12 cellular contexts compared by ENCODE assay signal in the genomic region with DNA sequence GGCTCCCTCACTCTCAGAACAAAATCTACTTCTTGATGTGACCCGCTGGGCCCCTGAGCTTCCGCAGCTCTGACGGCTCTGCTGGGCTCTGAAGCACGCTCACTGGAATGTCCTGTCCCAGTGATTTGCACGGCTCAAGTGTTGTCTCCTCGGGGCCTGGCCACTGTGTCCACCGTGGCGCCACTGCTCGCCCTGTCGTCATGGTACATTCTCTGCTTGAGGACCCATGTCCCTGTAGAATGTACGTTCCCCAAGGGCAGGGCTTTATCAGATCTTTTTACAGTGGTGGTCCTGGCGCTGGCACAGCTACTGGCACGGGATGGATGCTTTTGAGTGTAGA. TPM values are rescaled to one million over a fixed set of nuclear protein-coding genes. Genes with fewer than 3 reads are reported as not detected.
DNase-seq lines count a peak whose midpoint lies in the region; ATAC-seq and TF ChIP-seq lines count a peak whose summit lies in the region.
"Had no signal": no experiment of that assay in that cellular context is flagged by ENCODE, and none has a peak within 500 bp of the region (broad histone marks: within the 10 kb centered on the region; RNA-seq: fewer than 3 reads in every experiment).

No MANE protein-coding gene starts in this region.

- intact Hi-C loops in Right ventricle myocardium superior (cut with DNase I) (no loop called here), cardiac septum (cut with DNase I) (no loop called here), left ventricle myocardium inferior (cut with micrococcal nuclease) (no loop called here), ovary (cut with DNase I) (no loop called here)

- H3K9me3 Mint-ChIP-seq in activated naive CD4-positive, alpha-beta T cell treated with anti-CD3 and anti-CD28 coated beads, Interleukin-2, amount 10 ng/mL, durations not matched to agents 7 days and 5 days: no peaks in the 10 kb centered on the region

- peak; percentile 59 for DNase-seq in Right ventricle myocardium superior
- DNase-seq in cardiac septum (ENCODE audit: low spot score): no peak
- no peak for DNase-seq in left ventricle myocardium inferior
- peak in 2 of 5 donors; percentile 44 to 45 for DNase-seq in ovary
- no peak for DNase-seq in activated T-cell treated with anti-CD3 and anti-CD28 coated beads, Interleukin-2, amount 50 U/mL, for 1 hour
- no peak for DNase-seq in pons (ENCODE audit: low spot score)
- no peak for DNase-seq in activated naive CD4-positive, alpha-beta T cell treated with anti-CD3 and anti-CD28 coated beads, Interleukin-2, amount 10 ng/mL, durations not matched to agents 7 days and 5 days
- no peak for DNase-seq in Kasumi-1 (lab: John Stamatoyannopoulos, UW)
- DNase-seq: activated CD4-positive, CD25-positive, alpha-beta regulatory T cell; stimulated activated CD8-positive, alpha-beta memory T cell treated with anti-CD3 and anti-CD28 coated beads, Interleukin-4, amount 100 ng/mL, for 48 hours had no signal

- H3K36me3 Mint-ChIP-seq in activated naive CD4-positive, alpha-beta T cell treated with anti-CD3 and anti-CD28 coated beads, Interleukin-2, amount 10 ng/mL, durations not matched to agents 7 days and 5 days: peaks cover 1% of the 10 kb centered on the region

- H3K4me3 Mint-ChIP-seq in activated naive CD4-positive, alpha-beta T cell treated with anti-CD3 and anti-CD28 coated beads, Interleukin-2, amount 10 ng/mL, durations not matched to agents 7 days and 5 days: no peak overlapping the region

- no peaks in the 10 kb centered on the region for H3K27me3 ChIP-seq in left ventricle myocardium inferior (ENCODE audit: low read depth)
- no peaks in the 10 kb centered on the region for H3K27me3 ChIP-seq in ovary

- TF ChIP-seq CTCF in left ventricle myocardium inferior (IDR thresholded peaks at IDR 0.05; ENCODE audit: borderline replicate concordance) (no peak), ovary (IDR thresholded peaks at IDR 0.05) (no peak)

- no peaks in the 10 kb centered on the region for H3K27me3 Mint-ChIP-seq in activated naive CD4-positive, alpha-beta T cell treated with anti-CD3 and anti-CD28 coated beads, Interleukin-2, amount 10 ng/mL, durations not matched to agents 7 days and 5 days

- H3K4me1 ChIP-seq in left ventricle myocardium inferior (peaks cover 63% of the 10 kb centered on the region), ovary (ENCODE audit: insufficient read depth) (peaks cover 20% of the 10 kb centered on the region)
- H3K4me1 ChIP-seq: A549 had no signal

- WGBS in ovary, 3 donors: 69 to 78% (median 74%) methylated on average over 13 of the region's 13 CpGs

- no peaks in the 10 kb centered on the region for H3K36me3 ChIP-seq in left ventricle myocardium inferior
- H3K36me3 ChIP-seq in ovary: no peaks in the 10 kb centered on the region

- H3K27ac Mint-ChIP-seq in activated naive CD4-positive, alpha-beta T cell treated with anti-CD3 and anti-CD28 coated beads, Interleukin-2, amount 10 ng/mL, durations not matched to agents 7 days and 5 days: no peak overlapping the region

- ATAC-seq in Right ventricle myocardium superior (ENCODE audit: poor library complexity): no peak
- ATAC-seq: A549 had no signal

- no peak for TF ChIP-seq EP300 in ovary (IDR thresholded peaks at IDR 0.05)

- CTCF ChIA-PET in activated naive CD4-positive, alpha-beta T cell treated with anti-CD3 and anti-CD28 coated beads, Interleukin-2, amount 10 ng/mL, durations not matched to agents 7 days and 5 days (lab: Charles Lee): no interaction called here

- H3K4me3 ChIP-seq in left ventricle myocardium inferior (peak overlapping the region; percentile 52), ovary (no peak overlapping the region)
- H3K4me3 ChIP-seq: A549 had no signal

- H3K27ac ChIP-seq in left ventricle myocardium inferior (replicated peaks): peak overlapping the region; percentile 92
- H3K27ac ChIP-seq in ovary: peak overlapping the region; percentile 18 to 90
- H3K27ac ChIP-seq: A549, KMS-11 had no signal

- H3K4me1 Mint-ChIP-seq in activated naive CD4-positive, alpha-beta T cell treated with anti-CD3 and anti-CD28 coated beads, Interleukin-2, amount 10 ng/mL, durations not matched to agents 7 days and 5 days: peaks cover 9% of the 10 kb centered on the region

- H3K9me3 ChIP-seq in left ventricle myocardium inferior (replicated peaks) (no peaks in the 10 kb centered on the region), ovary (no peaks in the 10 kb centered on the region)
- H3K9me3 ChIP-seq: A549 had no signal

- no peak for TF ChIP-seq POLR2A in ovary (IDR thresholded peaks at IDR 0.05)

RNA-seq across cellular contexts. Expression of a gene that starts 12.1 kb away (rescaled TPM):
- total RNA-seq in Right ventricle myocardium superior (4.5 TPM), cardiac septum (5.4 TPM), left ventricle myocardium inferior (6.2 TPM), ovary (10 to 100 TPM in 5 of 7 donors, 1 to 10 TPM in 2; 4.6 to 24.0 (median 15.7) TPM)
- 1 to 10 TPM; 1.6 to 5.7 TPM for polyA plus RNA-seq in ovary

RNA-seq across cellular contexts. Expression of a gene that starts 34.5 kb away (rescaled TPM):
- 9.1 TPM for total RNA-seq in Right ventricle myocardium superior
- total RNA-seq in cardiac septum: 8.8 TPM
- 9.7 TPM for total RNA-seq in left ventricle myocardium inferior
- 10 to 100 TPM in 5 of 7 donors, 1 to 10 TPM in 2; 2.4 to 19.5 (median 14.6) TPM for total RNA-seq in ovary
- 1 to 10 TPM; 2.3 to 8.4 TPM for polyA plus RNA-seq in ovary

RNA-seq across cellular contexts. Expression of a gene that starts 36.3 kb away (rescaled TPM):
- total RNA-seq in Right ventricle myocardium superior (1.6 TPM), cardiac septum (3.0 TPM), left ventricle myocardium inferior (1.5 TPM), ovary (under 1 TPM in 4 of 7 donors, not detected in 3; 0.20 to 0.53 (median 0.52) TPM)
- polyA plus RNA-seq in ovary: under 1 TPM in 1 of 2 donors, not detected in 1; 0.38 TPM

RNA-seq across cellular contexts. Expression of a gene that starts 42.3 kb away (rescaled TPM):
- total RNA-seq in Right ventricle myocardium superior (20.6 TPM), cardiac septum (29.6 TPM), left ventricle myocardium inferior (20.0 TPM), ovary (1 to 10 TPM in 2 of 7 donors, under 1 TPM in 2, not detected in 3; 0.51 to 1.1 (median 1.0) TPM)
- polyA plus RNA-seq in ovary: 1 to 10 TPM in 1 of 2 donors, under 1 TPM in 1; 0.83 to 1.2 TPM
